1 cellular context compared by ENCODE assay signal in the genomic region with DNA sequence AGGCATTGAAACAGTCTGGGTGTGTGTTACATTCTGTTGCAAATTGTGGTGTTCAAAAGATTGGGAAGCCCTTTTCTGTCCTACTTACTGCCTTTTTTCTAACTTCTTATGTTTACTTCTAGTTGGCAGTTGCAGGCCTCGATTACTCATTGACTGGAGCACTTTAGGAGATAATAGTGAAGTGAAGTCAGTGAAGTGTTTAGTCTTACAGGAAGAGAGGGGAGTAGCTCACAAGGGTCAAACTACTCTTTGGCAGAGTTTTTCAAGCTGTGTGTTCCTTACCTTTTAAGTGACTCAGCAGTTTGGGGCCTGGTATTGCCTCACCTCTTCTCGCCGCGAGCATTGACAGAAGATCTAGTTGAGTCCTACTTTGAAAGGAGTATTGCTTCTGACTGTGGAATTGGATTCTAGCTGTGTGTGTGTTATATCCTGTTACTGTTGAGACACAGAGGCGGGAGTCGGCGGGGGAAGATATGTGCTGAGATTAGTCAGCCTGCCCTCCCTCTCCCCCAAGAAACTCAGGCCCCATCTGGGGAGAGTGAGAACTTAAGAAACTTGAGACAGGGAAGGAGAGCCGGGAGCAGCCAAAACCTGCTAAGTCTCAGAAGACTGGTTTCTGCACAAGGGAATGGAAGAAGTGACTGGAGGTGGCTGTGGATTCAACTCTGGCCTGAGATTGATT.
TF ChIP-seq lines count a peak whose summit lies in the region.

No MANE protein-coding gene starts in this region.

TF ChIP-seq in K562, 482 proteins besides CTCF, POLR2A, EP300 and RAD21 (continued from another document):
- TF ChIP-seq ZNF318 (IDR thresholded peaks at IDR 0.05; ENCODE audit: borderline replicate concordance in 1 of 2, low read depth in 1 of 2) (peak in 1 of 2 experiments; percentile 73; a peak in 2 of 4 replicates), SMARCA5 (IDR thresholded peaks at IDR 0.05) (no peak), ZNF57 (CRISPR knock-in tag; IDR thresholded peaks at IDR 0.05) (no peak), E2F3 (CRISPR knock-in tag; IDR thresholded peaks at IDR 0.05) (0 out of 2 replicates have a peak, but pooled peaks have one; percentile 7), XRCC4 (IDR thresholded peaks at IDR 0.05; ENCODE audit: extremely low read depth, insufficient read depth, insufficient read length) (no peak), MAZ (CRISPR knock-in tag; conservative IDR thresholded peaks at IDR 0.05 in 1 of 2, IDR thresholded peaks at IDR 0.05 in 1 of 2) (peak in 1 of 2 experiments; percentile 44; a peak in 1 of 4 replicates), ZBTB1 (CRISPR knock-in tag; IDR thresholded peaks at IDR 0.05; ENCODE audit: borderline replicate concordance, low read depth) (no peak), MEIS2 (IDR thresholded peaks at IDR 0.05; ENCODE audit: partially characterized antibody) (peak; percentile 66), NFIX (CRISPR knock-in tag; IDR thresholded peaks at IDR 0.05; ENCODE audit: low read depth) (no peak), TCF3 (CRISPR knock-in tag; IDR thresholded peaks at IDR 0.05) (peak; percentile 56), FOSL1 (tag; conservative IDR thresholded peaks at IDR 0.05) (peak; percentile 93), ZNF3 (CRISPR knock-in tag; IDR thresholded peaks at IDR 0.05) (no peak), ELF1 (tag; IDR thresholded peaks at IDR 0.05) (no peak), PHF21A (IDR thresholded peaks at IDR 0.05; ENCODE audit: borderline replicate concordance, low read depth) (peak; percentile 9; the same call in 1 of the 2 replicates), ZFP36 (IDR thresholded peaks at IDR 0.05; ENCODE audit: low read depth, low read length, partially characterized antibody) (no peak), HSF4 (CRISPR knock-in tag; IDR thresholded peaks at IDR 0.05; ENCODE audit: borderline replicate concordance) (no peak), FOXK2 (conservative IDR thresholded peaks at IDR 0.05 in 1 of 2, IDR thresholded peaks at IDR 0.05 in 1 of 2; ENCODE audit: low read depth in 2 of 2) (peak; percentile 39 to 66; a peak in 3 of 4 replicates), HMG20B (CRISPR knock-in tag; IDR thresholded peaks at IDR 0.05) (no peak), ZNF146 (CRISPR knock-in tag; IDR thresholded peaks at IDR 0.05; ENCODE audit: unreplicated experiment) (no peak), DPF2 (IDR thresholded peaks at IDR 0.05) (peak; percentile 94), CTBP1 (IDR thresholded peaks at IDR 0.05; ENCODE audit: borderline replicate concordance) (peak; percentile 67)
- TF ChIP-seq, protein P1, sequence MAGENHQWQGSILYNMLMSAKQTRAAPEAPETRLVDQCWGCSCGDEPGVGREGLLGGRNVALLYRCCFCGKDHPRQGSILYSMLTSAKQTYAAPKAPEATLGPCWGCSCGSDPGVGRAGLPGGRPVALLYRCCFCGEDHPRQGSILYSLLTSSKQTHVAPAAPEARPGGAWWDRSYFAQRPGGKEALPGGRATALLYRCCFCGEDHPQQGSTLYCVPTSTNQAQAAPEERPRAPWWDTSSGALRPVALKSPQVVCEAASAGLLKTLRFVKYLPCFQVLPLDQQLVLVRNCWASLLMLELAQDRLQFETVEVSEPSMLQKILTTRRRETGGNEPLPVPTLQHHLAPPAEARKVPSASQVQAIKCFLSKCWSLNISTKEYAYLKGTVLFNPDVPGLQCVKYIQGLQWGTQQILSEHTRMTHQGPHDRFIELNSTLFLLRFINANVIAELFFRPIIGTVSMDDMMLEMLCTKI (IDR thresholded peaks at IDR 0.05; ENCODE audit: partially characterized antibody) = no peak
- TF ChIP-seq, protein P2, sequence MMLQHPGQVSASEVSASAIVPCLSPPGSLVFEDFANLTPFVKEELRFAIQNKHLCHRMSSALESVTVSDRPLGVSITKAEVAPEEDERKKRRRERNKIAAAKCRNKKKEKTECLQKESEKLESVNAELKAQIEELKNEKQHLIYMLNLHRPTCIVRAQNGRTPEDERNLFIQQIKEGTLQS (IDR thresholded peaks at IDR 0.05) = peak; percentile 95
- TF ChIP-seq, protein P2 (CRISPR knock-in tag; conservative IDR thresholded peaks at IDR 0.05) = no peak; the same call in none of the 2 replicates
- TF ChIP-seq, protein P3, sequence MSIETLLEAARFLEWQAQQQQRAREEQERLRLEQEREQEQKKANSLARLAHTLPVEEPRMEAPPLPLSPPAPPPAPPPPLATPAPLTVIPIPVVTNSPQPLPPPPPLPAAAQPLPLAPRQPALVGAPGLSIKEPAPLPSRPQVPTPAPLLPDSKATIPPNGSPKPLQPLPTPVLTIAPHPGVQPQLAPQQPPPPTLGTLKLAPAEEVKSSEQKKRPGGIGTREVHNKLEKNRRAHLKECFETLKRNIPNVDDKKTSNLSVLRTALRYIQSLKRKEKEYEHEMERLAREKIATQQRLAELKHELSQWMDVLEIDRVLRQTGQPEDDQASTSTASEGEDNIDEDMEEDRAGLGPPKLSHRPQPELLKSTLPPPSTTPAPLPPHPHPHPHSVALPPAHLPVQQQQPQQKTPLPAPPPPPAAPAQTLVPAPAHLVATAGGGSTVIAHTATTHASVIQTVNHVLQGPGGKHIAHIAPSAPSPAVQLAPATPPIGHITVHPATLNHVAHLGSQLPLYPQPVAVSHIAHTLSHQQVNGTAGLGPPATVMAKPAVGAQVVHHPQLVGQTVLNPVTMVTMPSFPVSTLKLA (conservative IDR thresholded peaks at IDR 0.05) = peak; percentile 6 to 62; a peak in 1 of 4 replicates
- TF ChIP-seq, protein P4, sequence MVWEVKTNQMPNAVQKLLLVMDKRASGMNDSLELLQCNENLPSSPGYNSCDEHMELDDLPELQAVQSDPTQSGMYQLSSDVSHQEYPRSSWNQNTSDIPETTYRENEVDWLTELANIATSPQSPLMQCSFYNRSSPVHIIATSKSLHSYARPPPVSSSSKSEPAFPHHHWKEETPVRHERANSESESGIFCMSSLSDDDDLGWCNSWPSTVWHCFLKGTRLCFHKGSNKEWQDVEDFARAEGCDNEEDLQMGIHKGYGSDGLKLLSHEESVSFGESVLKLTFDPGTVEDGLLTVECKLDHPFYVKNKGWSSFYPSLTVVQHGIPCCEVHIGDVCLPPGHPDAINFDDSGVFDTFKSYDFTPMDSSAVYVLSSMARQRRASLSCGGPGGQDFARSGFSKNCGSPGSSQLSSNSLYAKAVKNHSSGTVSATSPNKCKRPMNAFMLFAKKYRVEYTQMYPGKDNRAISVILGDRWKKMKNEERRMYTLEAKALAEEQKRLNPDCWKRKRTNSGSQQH (CRISPR knock-in tag; IDR thresholded peaks at IDR 0.05) = no peak
- TF ChIP-seq, protein P5, sequence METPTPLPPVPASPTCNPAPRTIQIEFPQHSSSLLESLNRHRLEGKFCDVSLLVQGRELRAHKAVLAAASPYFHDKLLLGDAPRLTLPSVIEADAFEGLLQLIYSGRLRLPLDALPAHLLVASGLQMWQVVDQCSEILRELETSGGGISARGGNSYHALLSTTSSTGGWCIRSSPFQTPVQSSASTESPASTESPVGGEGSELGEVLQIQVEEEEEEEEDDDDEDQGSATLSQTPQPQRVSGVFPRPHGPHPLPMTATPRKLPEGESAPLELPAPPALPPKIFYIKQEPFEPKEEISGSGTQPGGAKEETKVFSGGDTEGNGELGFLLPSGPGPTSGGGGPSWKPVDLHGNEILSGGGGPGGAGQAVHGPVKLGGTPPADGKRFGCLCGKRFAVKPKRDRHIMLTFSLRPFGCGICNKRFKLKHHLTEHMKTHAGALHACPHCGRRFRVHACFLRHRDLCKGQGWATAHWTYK (CRISPR knock-in tag; IDR thresholded peaks at IDR 0.05) = 0 out of 2 replicates have a peak, but pooled peaks have one; percentile 19
